10 cellular contexts compared by ENCODE assay signal in the genomic region with DNA sequence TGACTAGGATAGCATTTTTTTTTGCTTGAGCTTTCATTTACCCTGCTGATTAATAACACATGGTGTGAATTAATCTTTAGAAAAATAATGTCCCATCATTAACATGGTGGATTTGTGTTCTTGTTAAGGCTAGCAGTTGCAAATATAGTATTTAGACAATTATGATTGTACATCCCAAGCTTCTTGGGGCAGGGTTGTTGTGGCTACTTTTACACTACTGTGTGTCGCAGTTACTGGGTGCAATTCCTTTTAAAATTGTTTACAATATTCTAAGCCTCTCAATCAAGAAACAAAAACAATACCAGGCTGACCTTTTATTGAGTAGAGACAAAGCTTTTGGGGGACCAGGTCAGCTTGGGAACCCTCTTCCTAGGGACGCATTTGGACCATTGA. TPM values are rescaled to one million over a fixed set of nuclear protein-coding genes. Genes with fewer than 3 reads are reported as not detected.
A peak's percentile ranks its signal among the peaks of the same experiment; 100 is the strongest.
DNase-seq lines count a peak whose midpoint lies in the region; ATAC-seq and TF ChIP-seq lines count a peak whose summit lies in the region.
"Had no signal": no experiment of that assay in that cellular context is flagged by ENCODE, and none has a peak within 500 bp of the region (broad histone marks: within the 10 kb centered on the region; RNA-seq: fewer than 3 reads in every experiment).

No MANE protein-coding gene starts in this region.

- ATAC-seq in GM19395 (IDR thresholded peaks at IDR 0.05; ENCODE audit: unreplicated experiment): no peak

- TF ChIP-seq CTCF in glutamatergic neuron (IDR thresholded peaks at IDR 0.05; ENCODE audit: partially characterized antibody, unreplicated experiment) (no peak), retinal pigment epithelial cell (conservative IDR thresholded peaks at IDR 0.05; ENCODE audit: low read depth, low read length) (no peak)

- H3K36me3 ChIP-seq in ES-I3 (ENCODE audit: insufficient read depth, low read length): peaks cover 1% of the 10 kb centered on the region; the same call in 1 of the 2 replicates

- H3K9me3 ChIP-seq in ES-I3 (ENCODE audit: control insufficient read depth, insufficient read depth, low read length): no peaks in the 10 kb centered on the region

- peaks cover 6% of the 10 kb centered on the region; the same call in 1 of the 2 replicates for H3K4me1 ChIP-seq in ES-I3 (ENCODE audit: insufficient read depth, low read length)

- intact Hi-C loops in activated T-helper 2 cell treated with anti-CD3 and anti-CD28 coated beads, Interferon-gamma antibody, Interleukin-2, Interleukin-4, amounts not matched to agents 10 μg/mL and 5 μg/mL and 100 μg/mL, durations not matched to agents 14 hours and 24 hours and 36 hours (cut with micrococcal nuclease): loop anchor here (5.0 to 10.0 kb wide), 3 partner anchors 187 to 235 kb away; no protein-coding TSS in a partner anchor
- intact Hi-C loops in activated naive CD4-positive, alpha-beta T cell treated with anti-CD3 and anti-CD28 coated beads for 36 hours (cut with micrococcal nuclease): loop anchor here (5.0 to 10.0 kb wide), 2 partner anchors 300 to 303 kb away; no protein-coding TSS in a partner anchor

- peaks cover 17% of the 10 kb centered on the region for H3K4me1 Mint-ChIP-seq in activated T-helper 2 cell treated with anti-CD3 and anti-CD28 coated beads, Interferon-gamma antibody, Interleukin-2, Interleukin-4, amounts not matched to agents 10 μg/mL and 5 μg/mL and 100 μg/mL, durations not matched to agents 14 hours and 24 hours and 36 hours (ENCODE audit: low read depth)
- H3K4me1 Mint-ChIP-seq in glutamatergic neuron (ENCODE audit: low read depth, unreplicated experiment): peaks cover 41% of the 10 kb centered on the region
- H3K4me1 Mint-ChIP-seq in activated naive CD4-positive, alpha-beta T cell treated with anti-CD3 and anti-CD28 coated beads for 36 hours (ENCODE audit: low read depth): peaks cover 8% of the 10 kb centered on the region

- peaks cover 9% of the 10 kb centered on the region for H3K36me3 Mint-ChIP-seq in activated T-helper 2 cell treated with anti-CD3 and anti-CD28 coated beads, Interferon-gamma antibody, Interleukin-2, Interleukin-4, amounts not matched to agents 10 μg/mL and 5 μg/mL and 100 μg/mL, durations not matched to agents 14 hours and 24 hours and 36 hours (ENCODE audit: low read depth)
- no peaks in the 10 kb centered on the region for H3K36me3 Mint-ChIP-seq in glutamatergic neuron (ENCODE audit: unreplicated experiment)
- no peaks in the 10 kb centered on the region for H3K36me3 Mint-ChIP-seq in activated naive CD4-positive, alpha-beta T cell treated with anti-CD3 and anti-CD28 coated beads for 36 hours (ENCODE audit: low read depth)

- CTCF ChIA-PET in activated naive CD4-positive, alpha-beta T cell treated with anti-CD3 and anti-CD28 coated beads for 36 hours (lab: Charles Lee): no interaction called here

- H3K9me3 Mint-ChIP-seq in activated T-helper 2 cell treated with anti-CD3 and anti-CD28 coated beads, Interferon-gamma antibody, Interleukin-2, Interleukin-4, amounts not matched to agents 10 μg/mL and 5 μg/mL and 100 μg/mL, durations not matched to agents 14 hours and 24 hours and 36 hours: no peaks in the 10 kb centered on the region
- H3K9me3 Mint-ChIP-seq in glutamatergic neuron (ENCODE audit: unreplicated experiment): peaks cover 14% of the 10 kb centered on the region
- no peaks in the 10 kb centered on the region for H3K9me3 Mint-ChIP-seq in activated naive CD4-positive, alpha-beta T cell treated with anti-CD3 and anti-CD28 coated beads for 36 hours

- H3K27me3 Mint-ChIP-seq in activated T-helper 2 cell treated with anti-CD3 and anti-CD28 coated beads, Interferon-gamma antibody, Interleukin-2, Interleukin-4, amounts not matched to agents 10 μg/mL and 5 μg/mL and 100 μg/mL, durations not matched to agents 14 hours and 24 hours and 36 hours (ENCODE audit: low read depth): peaks cover 35% of the 10 kb centered on the region
- H3K27me3 Mint-ChIP-seq in glutamatergic neuron (ENCODE audit: unreplicated experiment): peaks cover 12% of the 10 kb centered on the region
- peaks cover 39% of the 10 kb centered on the region for H3K27me3 Mint-ChIP-seq in activated naive CD4-positive, alpha-beta T cell treated with anti-CD3 and anti-CD28 coated beads for 36 hours (ENCODE audit: low read depth)

- H3K4me3 Mint-ChIP-seq in activated T-helper 2 cell treated with anti-CD3 and anti-CD28 coated beads, Interferon-gamma antibody, Interleukin-2, Interleukin-4, amounts not matched to agents 10 μg/mL and 5 μg/mL and 100 μg/mL, durations not matched to agents 14 hours and 24 hours and 36 hours (ENCODE audit: low read depth): peak overlapping the region; percentile 90
- H3K4me3 Mint-ChIP-seq in glutamatergic neuron (ENCODE audit: unreplicated experiment): peak overlapping the region; percentile 97
- no peak overlapping the region for H3K4me3 Mint-ChIP-seq in activated naive CD4-positive, alpha-beta T cell treated with anti-CD3 and anti-CD28 coated beads for 36 hours

- peak overlapping the region; percentile 83 for H3K4me3 ChIP-seq in retinal pigment epithelial cell (ENCODE audit: low read length)

- peak overlapping the region; percentile 73; the same call in 1 of the 2 replicates for H3K9ac ChIP-seq in ES-I3 (ENCODE audit: low read depth, low read length)

- H3K27ac Mint-ChIP-seq in activated T-helper 2 cell treated with anti-CD3 and anti-CD28 coated beads, Interferon-gamma antibody, Interleukin-2, Interleukin-4, amounts not matched to agents 10 μg/mL and 5 μg/mL and 100 μg/mL, durations not matched to agents 14 hours and 24 hours and 36 hours: no peak overlapping the region
- H3K27ac Mint-ChIP-seq in glutamatergic neuron (ENCODE audit: unreplicated experiment): peak overlapping the region; percentile 93
- no peak overlapping the region for H3K27ac Mint-ChIP-seq in activated naive CD4-positive, alpha-beta T cell treated with anti-CD3 and anti-CD28 coated beads for 36 hours

- no peak for DNase-seq in activated T-helper 2 cell treated with anti-CD3 and anti-CD28 coated beads, Interferon-gamma antibody, Interleukin-2, Interleukin-4, amounts not matched to agents 10 μg/mL and 5 μg/mL and 100 μg/mL, durations not matched to agents 14 hours and 24 hours and 36 hours (ENCODE audit: low spot score)
- DNase-seq in glutamatergic neuron (no peak), retinal pigment epithelial cell (ENCODE audit: low read depth) (no peak), C1 segment of cervical spinal cord (lab: John Stamatoyannopoulos, UW) (no peak), NCI-H82 treated with DMSO at 0.1 percent for 48 hours (lab: John Stamatoyannopoulos, UW; ENCODE audit: unreplicated experiment) (no peak)
- DNase-seq in activated naive CD4-positive, alpha-beta T cell treated with anti-CD3 and anti-CD28 coated beads for 36 hours: no peak
- DNase-seq: DMS153, KG1 had no signal

RNA-seq across cellular contexts. Expression of gene FMNL2, which starts 2.5 kb away (rescaled TPM):
- total RNA-seq in activated T-helper 2 cell treated with anti-CD3 and anti-CD28 coated beads, Interferon-gamma antibody, Interleukin-2, Interleukin-4, amounts not matched to agents 10 μg/mL and 5 μg/mL and 100 μg/mL, durations not matched to agents 14 hours and 24 hours and 36 hours: 14.0 and 14.3 TPM in 2 replicates
- 166 TPM for total RNA-seq in glutamatergic neuron (ENCODE audit: unreplicated experiment)
- total RNA-seq in activated naive CD4-positive, alpha-beta T cell treated with anti-CD3 and anti-CD28 coated beads for 36 hours: 1 to 10 TPM; 2.5 to 2.7 TPM

Comparison
In these comparisons a context has a peak if more than half of its experiments do, and no peak if none do; other contexts are left out.
1. RNA of gene FMNL2, which starts 2.5 kb away (total RNA-seq): 166 TPM in glutamatergic neuron (single experiment); 14.0 to 14.3 TPM in activated T-helper 2 cell treated with anti-CD3 and anti-CD28 coated beads, Interferon-gamma antibody, Interleukin-2, Interleukin-4, amounts not matched to agents 10 μg/mL and 5 μg/mL and 100 μg/mL, durations not matched to agents 14 hours and 24 hours and 36 hours and 2.5 to 2.7 TPM in activated naive CD4-positive, alpha-beta T cell treated with anti-CD3 and anti-CD28 coated beads for 36 hours; every median in the first group is over 10 times any median in the second.